ENCODE assay signal across 8 cellular contexts in genomic region chr11:107916671-107917241, GRCh38. TPM values are rescaled to one million over a fixed set of nuclear protein-coding genes. Genes with fewer than 3 reads are reported as not detected.
DNase-seq lines count a peak whose midpoint lies in the region; ATAC-seq and TF ChIP-seq lines count a peak whose summit lies in the region.

No MANE protein-coding gene starts in this region.

- dilution Hi-C loops in IMR-90 (cut with HindIII; ENCODE audit: low sequenced_read_pairs, unreplicated experiment): no loop called here

- H3K18ac ChIP-seq in IMR-90 (ENCODE audit: low read depth, low read length): no peak overlapping the region

- H3K36me3 Mint-ChIP-seq in stimulated activated effector memory CD8-positive, alpha-beta T cell treated with anti-CD3 and anti-CD28 coated beads, Interleukin-12 subunit alpha, Interleukin-12 subunit beta, amount 100 ng/mL, for 72 hours: no peaks in the 10 kb centered on the region

- H3K4ac ChIP-seq in IMR-90 (ENCODE audit: low read depth, low read length): no peak overlapping the region

- TF ChIP-seq POLR2A in IMR-90 (IDR thresholded peaks at IDR 0.05; ENCODE audit: low read depth, low read length): no peak

- BruUV-seq in IMR-90 (replicated peaks; lab: Mats Ljungman, UMichigan): no TSS peak

- CTCF ChIA-PET in IMR-90 (lab: Yijun Ruan, JAX): interaction anchor here (0.6 kb wide), 1 partner anchor 223 kb away, joined by 6 read pairs; no protein-coding TSS in a partner anchor

- no peak overlapping the region for H2AFZ ChIP-seq in IMR-90 (replicated peaks; ENCODE audit: low read length, poor library complexity)

- H4K5ac ChIP-seq in IMR-90 (ENCODE audit: low read depth, low read length): no peak overlapping the region

- no peak overlapping the region for H2BK15ac ChIP-seq in IMR-90 (ENCODE audit: low read depth, low read length)

- H4K20me1 ChIP-seq in IMR-90 (ENCODE audit: insufficient read depth, low read length): no peaks in the 10 kb centered on the region

- no peaks in the 10 kb centered on the region for H3K4me1 ChIP-seq in cardiac muscle cell (ENCODE audit: low read depth)
- no peaks in the 10 kb centered on the region for H3K4me1 ChIP-seq in IMR-90 (ENCODE audit: control insufficient read depth, insufficient read depth, low read length)

- no peak overlapping the region for H2BK20ac ChIP-seq in IMR-90 (ENCODE audit: low read depth, low read length)

- H3K79me1 ChIP-seq in IMR-90 (ENCODE audit: low read depth in 1 of 2, low read length in 2 of 2): no peaks in the 10 kb centered on the region

- H3K56ac ChIP-seq in IMR-90 (ENCODE audit: extremely low read depth, insufficient read depth, low read length): no peak overlapping the region

- H4K8ac ChIP-seq in IMR-90 (ENCODE audit: low read depth in 2 of 2, low read length in 2 of 2): no peak overlapping the region

- TF ChIP-seq RAD21 in IMR-90 (IDR thresholded peaks at IDR 0.05; ENCODE audit: low read length): no peak

- no peak overlapping the region for H3K27ac Mint-ChIP-seq in stimulated activated effector memory CD8-positive, alpha-beta T cell treated with anti-CD3 and anti-CD28 coated beads, Interleukin-12 subunit alpha, Interleukin-12 subunit beta, amount 100 ng/mL, for 72 hours

- POLR2A ChIA-PET in IMR-90 (lab: Charles Lee; ENCODE audit: unreplicated experiment): no interaction called here

- H3K4me3 ChIP-seq in cardiac muscle cell: no peak overlapping the region
- H3K4me3 ChIP-seq in IMR-90 (ENCODE audit: insufficient read depth, low read depth, low read length): no peak overlapping the region
- no peak overlapping the region for H3K4me3 ChIP-seq in fibroblast of the aortic adventitia (ENCODE audit: low read depth, low read length)

- H3K36me3 ChIP-seq in cardiac muscle cell: no peaks in the 10 kb centered on the region
- H3K36me3 ChIP-seq in IMR-90 (ENCODE audit: control insufficient read depth, insufficient read depth, low read length): no peaks in the 10 kb centered on the region

- no peaks in the 10 kb centered on the region for H3K9me3 Mint-ChIP-seq in stimulated activated effector memory CD8-positive, alpha-beta T cell treated with anti-CD3 and anti-CD28 coated beads, Interleukin-12 subunit alpha, Interleukin-12 subunit beta, amount 100 ng/mL, for 72 hours

- no peak overlapping the region for H3K23ac ChIP-seq in IMR-90 (ENCODE audit: low read depth, low read length)

- H2BK120ac ChIP-seq in IMR-90 (ENCODE audit: low read depth, low read length): no peak overlapping the region

- no peak overlapping the region for H4K91ac ChIP-seq in IMR-90 (ENCODE audit: insufficient read depth, low read depth, low read length)

- in situ Hi-C loops in IMR-90 (cut with MboI; ENCODE audit: low sequenced_read_pairs): no loop called here

- intact Hi-C loops in cardiac septum (cut with DNase I): no loop called here
- intact Hi-C loops in IMR-90 (cut with micrococcal nuclease): no loop called here

- no CpG with 5 or more reads among the region's 13 CpGs for WGBS in IMR-90 (ENCODE audit: extremely low coverage in 2 of 2, insufficient read length in 1 of 2), 2 experiments

- no peak overlapping the region for H3K4me2 ChIP-seq in IMR-90 (ENCODE audit: low read depth, low read length)

- no peak overlapping the region for H3K4me3 Mint-ChIP-seq in stimulated activated effector memory CD8-positive, alpha-beta T cell treated with anti-CD3 and anti-CD28 coated beads, Interleukin-12 subunit alpha, Interleukin-12 subunit beta, amount 100 ng/mL, for 72 hours

- H2AK5ac ChIP-seq in IMR-90 (ENCODE audit: low read depth, low read length): no peak overlapping the region

- TF ChIP-seq CTCF in cardiac muscle cell (IDR thresholded peaks at IDR 0.05; ENCODE audit: low read depth, low read length): peak; percentile 52
- TF ChIP-seq CTCF in IMR-90 (conservative IDR thresholded peaks at IDR 0.05; ENCODE audit: low read depth, low read length): peak; percentile 23; the same call in 1 of the 2 replicates
- TF ChIP-seq CTCF in VCaP (conservative IDR thresholded peaks at IDR 0.05): peak; percentile 21; the same call in 1 of the 2 replicates
- peak; percentile 53 for TF ChIP-seq CTCF in fibroblast of the aortic adventitia (IDR thresholded peaks at IDR 0.05; ENCODE audit: insufficient read depth, low read length)

- no peaks in the 10 kb centered on the region for H3K27me3 ChIP-seq in cardiac muscle cell
- no peaks in the 10 kb centered on the region for H3K27me3 ChIP-seq in IMR-90 (ENCODE audit: control insufficient read depth, insufficient read depth, low read length)

- no peak overlapping the region for H3K9ac ChIP-seq in IMR-90 (ENCODE audit: low read depth, low read length)

- no peak overlapping the region for H2AK9ac ChIP-seq in IMR-90 (replicated peaks; ENCODE audit: low read depth, low read length, poor library complexity)

- no peak for ATAC-seq in IMR-90 (ENCODE audit: low read depth)
- ATAC-seq in stimulated activated effector memory CD8-positive, alpha-beta T cell treated with anti-CD3 and anti-CD28 coated beads, Interleukin-12 subunit alpha, Interleukin-12 subunit beta, amount 100 ng/mL, for 72 hours: no peak
- no peak for ATAC-seq in GM18519 (IDR thresholded peaks at IDR 0.05; ENCODE audit: low FRiP score, unreplicated experiment)

- no peaks in the 10 kb centered on the region for H3K4me1 Mint-ChIP-seq in stimulated activated effector memory CD8-positive, alpha-beta T cell treated with anti-CD3 and anti-CD28 coated beads, Interleukin-12 subunit alpha, Interleukin-12 subunit beta, amount 100 ng/mL, for 72 hours

- no peaks in the 10 kb centered on the region for H3K9me1 ChIP-seq in IMR-90 (ENCODE audit: insufficient read depth, low read length)

- H3K9me3 ChIP-seq in cardiac muscle cell (ENCODE audit: low read depth): no peaks in the 10 kb centered on the region
- H3K9me3 ChIP-seq in IMR-90 (ENCODE audit: control insufficient read depth, insufficient read depth, low read length): no peaks in the 10 kb centered on the region

- no peak overlapping the region for H3K14ac ChIP-seq in IMR-90 (replicated peaks; ENCODE audit: low read depth, low read length)

- H2BK5ac ChIP-seq in IMR-90 (ENCODE audit: low read depth, low read length, poor library complexity, severe bottlenecking): no peak overlapping the region

- DNase-seq in cardiac muscle cell (ENCODE audit: low read depth in 1 of 2, low spot score in 1 of 2) (peak; percentile 13 to 68), cardiac septum (ENCODE audit: low spot score) (no peak), IMR-90 (no peak), fibroblast of the aortic adventitia (ENCODE audit: low read depth) (peak; percentile 12), HuH-7 (ENCODE audit: low spot score) (no peak)
- peak; percentile 6 to 67 for DNase-seq in stimulated activated effector memory CD8-positive, alpha-beta T cell treated with anti-CD3 and anti-CD28 coated beads, Interleukin-12 subunit alpha, Interleukin-12 subunit beta, amount 100 ng/mL, for 72 hours (ENCODE audit: low spot score in 2 of 2)

- no peak overlapping the region for H3K27ac ChIP-seq in cardiac muscle cell
- H3K27ac ChIP-seq in IMR-90 (ENCODE audit: insufficient read depth, low read length): no peak overlapping the region
- H3K27ac ChIP-seq in VCaP: no peak overlapping the region

TF ChIP-seq in IMR-90, 13 proteins besides CTCF, POLR2A, EP300 and RAD21 (continues in another document):
- no peak for TF ChIP-seq NFE2L2 (IDR thresholded peaks at IDR 0.05; ENCODE audit: low read depth, low read length)
- no peak for TF ChIP-seq RCOR1 (IDR thresholded peaks at IDR 0.05; ENCODE audit: insufficient replicate concordance, low read length)
- TF ChIP-seq FOS (IDR thresholded peaks at IDR 0.05; ENCODE audit: low read depth, low read length): no peak
- TF ChIP-seq BHLHE40 (IDR thresholded peaks at IDR 0.05; ENCODE audit: low read depth, low read length): no peak
- TF ChIP-seq MXI1 (IDR thresholded peaks at IDR 0.05; ENCODE audit: borderline replicate concordance, low read depth, low read length): no peak
- no peak for TF ChIP-seq CHD1 (IDR thresholded peaks at IDR 0.05; ENCODE audit: low read depth, low read length)
- TF ChIP-seq, protein P1, sequence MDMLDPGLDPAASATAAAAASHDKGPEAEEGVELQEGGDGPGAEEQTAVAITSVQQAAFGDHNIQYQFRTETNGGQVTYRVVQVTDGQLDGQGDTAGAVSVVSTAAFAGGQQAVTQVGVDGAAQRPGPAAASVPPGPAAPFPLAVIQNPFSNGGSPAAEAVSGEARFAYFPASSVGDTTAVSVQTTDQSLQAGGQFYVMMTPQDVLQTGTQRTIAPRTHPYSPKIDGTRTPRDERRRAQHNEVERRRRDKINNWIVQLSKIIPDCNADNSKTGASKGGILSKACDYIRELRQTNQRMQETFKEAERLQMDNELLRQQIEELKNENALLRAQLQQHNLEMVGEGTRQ (IDR thresholded peaks at IDR 0.05; ENCODE audit: low read depth, low read length): no peak
- no peak for TF ChIP-seq CEBPB (IDR thresholded peaks at IDR 0.05; ENCODE audit: low read depth, low read length)
- TF ChIP-seq MAFK (IDR thresholded peaks at IDR 0.05; ENCODE audit: low read depth, low read length): no peak
- no peak for TF ChIP-seq SMC3 (IDR thresholded peaks at IDR 0.05; ENCODE audit: low read depth, low read length)
- TF ChIP-seq MAZ (IDR thresholded peaks at IDR 0.05; ENCODE audit: borderline replicate concordance, low read depth, low read length): no peak

RNA-seq across cellular contexts. Expression of gene RAB39A, which starts 11.5 kb away (rescaled TPM):
- total RNA-seq in cardiac muscle cell: 0.24 and 0.88 TPM in 2 replicates
- polyA plus RNA-seq in cardiac muscle cell: not detected in 2 replicates
- 0.54 TPM for total RNA-seq in cardiac septum
- not detected in 2 replicates for total RNA-seq in IMR-90 (2012; rRNA removed)
- polyA plus RNA-seq in IMR-90 (2012; rRNA removed): not detected in 2 replicates
- not detected in 2 replicates for polyA plus RNA-seq in IMR-90 (2012; cell fraction: cytosol; rRNA removed)
- polyA plus RNA-seq in IMR-90 (2012; cell fraction: nucleus; rRNA removed; ENCODE audit: low replicate concordance): not detected in 2 replicates
- not detected in 2 replicates for total RNA-seq in fibroblast of the aortic adventitia (ENCODE audit: low replicate concordance)

RNA-seq across cellular contexts. Expression of gene SLC35F2, which starts 58.2 kb away (rescaled TPM):
- total RNA-seq in cardiac muscle cell (6.9 and 10.4 TPM in 2 replicates), cardiac septum (1.5 TPM), IMR-90 (2012; rRNA removed) (15.4 and 16.9 TPM in 2 replicates), fibroblast of the aortic adventitia (ENCODE audit: low replicate concordance) (9.6 and 9.9 TPM in 2 replicates)
- polyA plus RNA-seq in cardiac muscle cell (10.1 and 12.3 TPM in 2 replicates), IMR-90 (2012; rRNA removed) (4.7 and 4.9 TPM in 2 replicates)
- polyA plus RNA-seq in IMR-90 (2012; cell fraction: cytosol; rRNA removed): 2.7 and 2.8 TPM in 2 replicates
- 1.4 and 3.5 TPM in 2 replicates for polyA plus RNA-seq in IMR-90 (2012; cell fraction: nucleus; rRNA removed; ENCODE audit: low replicate concordance)

Comparison
In these comparisons a context has a peak if more than half of its experiments do, and no peak if none do; other contexts are left out.
1. DNase-seq: peak in cardiac muscle cell (2 of 2), fibroblast of the aortic adventitia (single experiment) and stimulated activated effector memory CD8-positive, alpha-beta T cell treated with anti-CD3 and anti-CD28 coated beads, Interleukin-12 subunit alpha, Interleukin-12 subunit beta, amount 100 ng/mL, for 72 hours (2 of 2); none in cardiac septum (single experiment), IMR-90 (single experiment) and HuH-7 (single experiment).
2. Peak in every context shown above with its lines, with median percentiles within 50 percentile points of each other: CTCF ChIP-seq.